ENCODE assay signal across 11 cellular contexts in genomic region chr14:71141701-71142374, GRCh38.
DNase-seq lines count a peak whose midpoint lies in the region; ATAC-seq and TF ChIP-seq lines count a peak whose summit lies in the region.
"Had no signal": no experiment of that assay in that cellular context is flagged by ENCODE, and none has a peak within 500 bp of the region (broad histone marks: within the 10 kb centered on the region; RNA-seq: fewer than 3 reads in every experiment).

No MANE protein-coding gene starts in this region.

- peak overlapping the region; percentile 98 for H3K27ac Mint-ChIP-seq in HFFc6
- H3K27ac Mint-ChIP-seq in activated naive CD8-positive, alpha-beta T cell = peak overlapping the region; percentile 50
- H3K27ac Mint-ChIP-seq in naive thymus-derived CD8-positive, alpha-beta T cell = peak overlapping the region in 9 of 10 donors; percentile 61 to 97 (median 88)

- no peak for ATAC-seq in naive thymus-derived CD8-positive, alpha-beta T cell

- H3K4me3 Mint-ChIP-seq in HFFc6 = peak overlapping the region; percentile 78
- no peak overlapping the region for H3K4me3 Mint-ChIP-seq in activated naive CD8-positive, alpha-beta T cell
- peak overlapping the region in 2 of 10 donors; percentile 7 to 30 for H3K4me3 Mint-ChIP-seq in naive thymus-derived CD8-positive, alpha-beta T cell

- TF ChIP-seq CTCF in HFFc6 (IDR thresholded peaks at IDR 0.05) = no peak

- peaks cover 63% of the 10 kb centered on the region for H3K4me1 Mint-ChIP-seq in HFFc6 (ENCODE audit: low read depth)
- H3K4me1 Mint-ChIP-seq in activated naive CD8-positive, alpha-beta T cell (ENCODE audit: low read depth) = peaks cover 23% of the 10 kb centered on the region
- peaks cover 9 to 27% (median 25%) of the 10 kb centered on the region in 4 donors for H3K4me1 Mint-ChIP-seq in naive thymus-derived CD8-positive, alpha-beta T cell

- POLR2A ChIA-PET in naive thymus-derived CD8-positive, alpha-beta T cell (lab: Charles Lee) = interaction anchor here (0.6 to 0.7 kb wide), 2 partner anchors 28 to 192 kb away, joined by 3 to 4 read pairs; no protein-coding TSS in a partner anchor

- peak; percentile 4 for DNase-seq in CD1c-positive myeloid dendritic cell (ENCODE audit: extremely low spot score)
- peak; percentile 45 for DNase-seq in HFFc6
- DNase-seq in naive thymus-derived CD8-positive, alpha-beta T cell = no peak
- no peak for DNase-seq in HK-2 (ENCODE audit: unreplicated experiment)
- DNase-seq in activated gamma-delta T cell (lab: John Stamatoyannopoulos, UW) = no peak
- no peak for DNase-seq in midbrain (lab: John Stamatoyannopoulos, UW)
- no peak for DNase-seq in activated CD4-positive, CD25-positive, alpha-beta regulatory T cell (lab: John Stamatoyannopoulos, UW)
- DNase-seq: NCI-H1694; stimulated activated naive CD4-positive, alpha-beta T cell; T-helper 9 cell had no signal

- H3K36me3 Mint-ChIP-seq in HFFc6 (ENCODE audit: low read depth) = peaks cover 4% of the 10 kb centered on the region; the same call in 1 of the 2 replicates
- H3K36me3 Mint-ChIP-seq in activated naive CD8-positive, alpha-beta T cell = no peaks in the 10 kb centered on the region
- H3K36me3 Mint-ChIP-seq in naive thymus-derived CD8-positive, alpha-beta T cell = no peaks in the 10 kb centered on the region

- no peaks in the 10 kb centered on the region; the same call in 1 of the 2 replicates for H3K27me3 Mint-ChIP-seq in HFFc6 (ENCODE audit: insufficient read depth)
- no peaks in the 10 kb centered on the region for H3K27me3 Mint-ChIP-seq in activated naive CD8-positive, alpha-beta T cell
- peaks cover 0 to 7% (median 0%) of the 10 kb centered on the region in 5 donors for H3K27me3 Mint-ChIP-seq in naive thymus-derived CD8-positive, alpha-beta T cell

- H3K9me3 Mint-ChIP-seq in HFFc6 = peaks cover 3% of the 10 kb centered on the region; the same call in 1 of the 2 replicates
- no peaks in the 10 kb centered on the region for H3K9me3 Mint-ChIP-seq in activated naive CD8-positive, alpha-beta T cell (ENCODE audit: low read depth)
- H3K9me3 Mint-ChIP-seq in naive thymus-derived CD8-positive, alpha-beta T cell = peaks cover 0 to 1% (median 0%) of the 10 kb centered on the region in 9 donors

Comparison
In these comparisons a context has a peak if more than half of its experiments do, and no peak if none do; other contexts are left out.
1. DNase-seq: peak in CD1c-positive myeloid dendritic cell (single experiment) and HFFc6 (single experiment); none in naive thymus-derived CD8-positive, alpha-beta T cell (0 of 10), HK-2 (single experiment), activated gamma-delta T cell (single experiment), midbrain (single experiment) and activated CD4-positive, CD25-positive, alpha-beta regulatory T cell (0 of 4).
2. Peak in every context shown above with its lines, with median percentiles within 50 percentile points of each other: H3K27ac Mint-ChIP-seq.